In the genomic region with DNA sequence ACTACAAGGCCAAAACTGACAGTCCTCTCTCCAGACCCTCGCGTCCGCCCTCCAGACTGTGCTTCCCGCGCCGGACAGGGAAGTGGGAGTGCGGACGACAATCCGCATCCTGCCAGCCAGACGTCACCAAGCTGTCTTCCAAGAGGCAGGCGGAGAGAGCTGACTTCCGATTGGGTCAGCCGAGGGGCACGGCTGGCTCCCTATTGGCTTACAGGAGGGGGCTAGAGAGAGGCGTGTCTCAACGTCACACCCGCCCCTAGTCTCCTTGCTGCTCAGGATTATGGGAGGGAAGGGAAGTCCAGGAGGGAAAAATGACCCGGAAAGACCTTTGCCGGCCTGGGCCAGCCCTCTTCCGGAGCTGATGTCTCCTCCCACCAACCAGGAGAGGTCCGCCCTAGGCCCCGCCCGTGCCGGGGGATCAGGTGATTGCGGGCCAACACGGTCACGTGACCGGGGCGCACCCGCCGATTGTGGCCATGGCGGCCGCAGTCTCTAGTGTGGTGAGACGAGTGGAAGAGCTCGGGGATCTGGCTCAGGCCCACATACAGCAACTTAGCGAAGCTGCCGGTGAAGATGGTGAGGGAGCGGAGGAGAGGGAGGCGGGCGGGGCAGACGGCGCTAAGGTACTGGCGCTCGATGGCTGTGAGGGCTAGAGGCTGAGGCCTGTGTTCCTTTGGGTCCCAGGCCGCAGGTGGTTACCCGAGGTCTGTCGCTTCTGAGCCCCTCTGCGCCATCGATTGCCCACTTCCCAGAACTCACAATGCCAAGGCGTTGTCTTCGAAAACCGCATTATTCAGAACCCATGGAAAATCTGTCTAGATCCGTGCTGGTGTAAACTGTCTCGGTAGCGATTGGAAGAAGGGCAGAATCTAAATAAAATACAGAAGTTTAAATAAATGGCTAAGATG, we compare ENCODE assay signal across 8 cellular contexts. TPM values are rescaled to one million over a fixed set of nuclear protein-coding genes. Genes with fewer than 3 reads are reported as not detected.
DNase-seq lines count a peak whose midpoint lies in the region; ATAC-seq lines count a peak whose summit lies in the region.

A gene with protein sequence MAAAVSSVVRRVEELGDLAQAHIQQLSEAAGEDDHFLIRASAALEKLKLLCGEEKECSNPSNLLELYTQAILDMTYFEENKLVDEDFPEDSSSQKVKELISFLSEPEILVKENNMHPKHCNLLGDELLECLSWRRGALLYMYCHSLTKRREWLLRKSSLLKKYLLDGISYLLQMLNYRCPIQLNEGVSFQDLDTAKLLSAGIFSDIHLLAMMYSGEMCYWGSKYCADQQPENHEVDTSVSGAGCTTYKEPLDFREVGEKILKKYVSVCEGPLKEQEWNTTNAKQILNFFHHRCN (plus strand): TSS at position 453 of the 908 bp plus-strand sequence. CDS start 24 bp downstream, at position 477.

- H3K27me3 ChIP-seq in effector memory CD4-positive, alpha-beta T cell (replicated peaks; ENCODE audit: control insufficient read depth, insufficient read depth, low read length, poor library complexity, severe bottlenecking), result no peaks in the 10 kb centered on the region

- peaks cover 14% of the 10 kb centered on the region for H3K4me1 ChIP-seq in effector memory CD4-positive, alpha-beta T cell (ENCODE audit: control insufficient read depth, insufficient read depth, low read length, poor library complexity, severe bottlenecking)

- ATAC-seq in GM21360 (IDR thresholded peaks at IDR 0.05; ENCODE audit: unreplicated experiment), result peak; percentile 99

- H3K9me3 ChIP-seq in effector memory CD4-positive, alpha-beta T cell (ENCODE audit: control insufficient read depth, low read length), result no peaks in the 10 kb centered on the region

- peak; percentile 99 for DNase-seq in COLO668 (lab: John Stamatoyannopoulos, UW; ENCODE audit: unreplicated experiment)
- peak; percentile 100 for DNase-seq in HT1080 (ENCODE audit: low read depth)
- peak; percentile 100 for DNase-seq in NOMO-1 treated with DMSO at 0.1 percent for 48 hours (lab: John Stamatoyannopoulos, UW; ENCODE audit: unreplicated experiment)
- peak; percentile 92 to 93 for DNase-seq in activated CD8-positive, alpha-beta memory T cell treated with anti-CD3 and anti-CD28 coated beads for 4 hours (ENCODE audit: low read depth in 2 of 2)
- peak; percentile 96 to 97 (median 96) for DNase-seq in effector memory CD4-positive, alpha-beta T cell
- DNase-seq in lung microvascular endothelial cell (ENCODE audit: low read depth in 2 of 2), result peak; percentile 99 to 100
- DNase-seq in stimulated activated CD4-positive, alpha-beta T cell treated with anti-CD3 and anti-CD28 coated beads, TNF-alpha, amount 100 ng/mL, for 48 hours (ENCODE audit: low read depth in 3 of 3), result peak; percentile 95 to 97 (median 97)

- H3K27ac ChIP-seq in effector memory CD4-positive, alpha-beta T cell (ENCODE audit: insufficient read depth, low read length, poor library complexity, severe bottlenecking), result peak within 1 kb of the TSS; percentile 75

- peak within 1 kb of the TSS; percentile 65 for H3K4me3 ChIP-seq in effector memory CD4-positive, alpha-beta T cell (ENCODE audit: insufficient read depth, low read depth, low read length, poor library complexity, severe bottlenecking)

- H3K36me3 ChIP-seq in effector memory CD4-positive, alpha-beta T cell (ENCODE audit: control insufficient read depth, insufficient read depth, low read length), result peaks cover 17% of the 10 kb centered on the region

RNA-seq across cellular contexts. Expression of the gene that starts here (rescaled TPM):
- total RNA-seq in HT1080 (2014; rRNA removed; shearing (Covaris generic)), result 8.8 and 12.4 TPM in 2 replicates
- 28.8 and 38.2 TPM in 2 replicates for polyA plus RNA-seq in HT1080 (2015; cell fraction: cytosol; rRNA removed)
- 24.1 TPM in 2 replicates for polyA plus RNA-seq in HT1080 (2015; cell fraction: nucleus; rRNA removed)
- total RNA-seq in lung microvascular endothelial cell, result 8.9 and 10.7 TPM in 2 replicates

Comparison
In these comparisons a context has a peak if more than half of its experiments do, and no peak if none do; other contexts are left out.
1. Peak in every context shown above with its lines: DNase-seq, ATAC-seq, H3K4me3 ChIP-seq and H3K27ac ChIP-seq.